1 cellular context compared by ENCODE assay signal in the genomic region with DNA sequence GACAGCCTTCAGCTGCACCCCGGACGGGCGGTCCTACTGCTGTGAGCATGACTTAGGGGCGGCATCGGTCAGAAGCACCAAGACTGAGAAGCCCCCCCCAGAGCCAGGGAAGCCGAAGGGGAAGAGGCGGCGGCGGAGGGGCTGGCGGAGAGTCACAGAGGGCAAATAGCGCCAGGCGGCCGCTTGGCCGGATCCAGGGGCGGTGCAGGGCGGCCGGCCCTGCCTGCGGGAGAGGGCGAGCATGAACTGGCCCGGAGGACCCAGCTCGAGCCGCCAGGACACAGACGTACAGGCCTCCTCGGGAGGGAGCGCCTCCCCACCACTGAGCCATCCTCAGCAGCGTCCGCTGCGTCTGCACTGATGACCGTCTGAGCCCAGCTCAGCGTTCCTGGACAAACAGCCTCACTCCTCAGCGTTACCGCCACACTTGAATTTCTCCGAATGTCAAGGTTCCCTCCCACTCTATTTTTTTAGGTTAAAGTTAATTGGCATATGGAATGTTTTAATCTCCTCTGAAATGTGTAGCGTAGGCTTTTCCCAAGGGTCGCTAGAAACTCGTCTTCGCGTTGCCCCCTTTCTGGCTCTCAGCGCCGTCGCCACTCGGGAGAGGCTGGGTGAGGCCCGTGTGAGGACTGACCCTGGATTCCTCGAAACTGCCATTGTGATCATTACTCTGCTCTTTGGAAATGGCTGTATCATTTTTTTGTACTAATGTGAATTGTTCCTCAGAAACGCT.
TF ChIP-seq lines count a peak whose summit lies in the region.

No MANE protein-coding gene starts in this region.

TF ChIP-seq in GM23338, 12 proteins besides CTCF, POLR2A, EP300 and RAD21 (continued from another document):
- TF ChIP-seq, protein P1, sequence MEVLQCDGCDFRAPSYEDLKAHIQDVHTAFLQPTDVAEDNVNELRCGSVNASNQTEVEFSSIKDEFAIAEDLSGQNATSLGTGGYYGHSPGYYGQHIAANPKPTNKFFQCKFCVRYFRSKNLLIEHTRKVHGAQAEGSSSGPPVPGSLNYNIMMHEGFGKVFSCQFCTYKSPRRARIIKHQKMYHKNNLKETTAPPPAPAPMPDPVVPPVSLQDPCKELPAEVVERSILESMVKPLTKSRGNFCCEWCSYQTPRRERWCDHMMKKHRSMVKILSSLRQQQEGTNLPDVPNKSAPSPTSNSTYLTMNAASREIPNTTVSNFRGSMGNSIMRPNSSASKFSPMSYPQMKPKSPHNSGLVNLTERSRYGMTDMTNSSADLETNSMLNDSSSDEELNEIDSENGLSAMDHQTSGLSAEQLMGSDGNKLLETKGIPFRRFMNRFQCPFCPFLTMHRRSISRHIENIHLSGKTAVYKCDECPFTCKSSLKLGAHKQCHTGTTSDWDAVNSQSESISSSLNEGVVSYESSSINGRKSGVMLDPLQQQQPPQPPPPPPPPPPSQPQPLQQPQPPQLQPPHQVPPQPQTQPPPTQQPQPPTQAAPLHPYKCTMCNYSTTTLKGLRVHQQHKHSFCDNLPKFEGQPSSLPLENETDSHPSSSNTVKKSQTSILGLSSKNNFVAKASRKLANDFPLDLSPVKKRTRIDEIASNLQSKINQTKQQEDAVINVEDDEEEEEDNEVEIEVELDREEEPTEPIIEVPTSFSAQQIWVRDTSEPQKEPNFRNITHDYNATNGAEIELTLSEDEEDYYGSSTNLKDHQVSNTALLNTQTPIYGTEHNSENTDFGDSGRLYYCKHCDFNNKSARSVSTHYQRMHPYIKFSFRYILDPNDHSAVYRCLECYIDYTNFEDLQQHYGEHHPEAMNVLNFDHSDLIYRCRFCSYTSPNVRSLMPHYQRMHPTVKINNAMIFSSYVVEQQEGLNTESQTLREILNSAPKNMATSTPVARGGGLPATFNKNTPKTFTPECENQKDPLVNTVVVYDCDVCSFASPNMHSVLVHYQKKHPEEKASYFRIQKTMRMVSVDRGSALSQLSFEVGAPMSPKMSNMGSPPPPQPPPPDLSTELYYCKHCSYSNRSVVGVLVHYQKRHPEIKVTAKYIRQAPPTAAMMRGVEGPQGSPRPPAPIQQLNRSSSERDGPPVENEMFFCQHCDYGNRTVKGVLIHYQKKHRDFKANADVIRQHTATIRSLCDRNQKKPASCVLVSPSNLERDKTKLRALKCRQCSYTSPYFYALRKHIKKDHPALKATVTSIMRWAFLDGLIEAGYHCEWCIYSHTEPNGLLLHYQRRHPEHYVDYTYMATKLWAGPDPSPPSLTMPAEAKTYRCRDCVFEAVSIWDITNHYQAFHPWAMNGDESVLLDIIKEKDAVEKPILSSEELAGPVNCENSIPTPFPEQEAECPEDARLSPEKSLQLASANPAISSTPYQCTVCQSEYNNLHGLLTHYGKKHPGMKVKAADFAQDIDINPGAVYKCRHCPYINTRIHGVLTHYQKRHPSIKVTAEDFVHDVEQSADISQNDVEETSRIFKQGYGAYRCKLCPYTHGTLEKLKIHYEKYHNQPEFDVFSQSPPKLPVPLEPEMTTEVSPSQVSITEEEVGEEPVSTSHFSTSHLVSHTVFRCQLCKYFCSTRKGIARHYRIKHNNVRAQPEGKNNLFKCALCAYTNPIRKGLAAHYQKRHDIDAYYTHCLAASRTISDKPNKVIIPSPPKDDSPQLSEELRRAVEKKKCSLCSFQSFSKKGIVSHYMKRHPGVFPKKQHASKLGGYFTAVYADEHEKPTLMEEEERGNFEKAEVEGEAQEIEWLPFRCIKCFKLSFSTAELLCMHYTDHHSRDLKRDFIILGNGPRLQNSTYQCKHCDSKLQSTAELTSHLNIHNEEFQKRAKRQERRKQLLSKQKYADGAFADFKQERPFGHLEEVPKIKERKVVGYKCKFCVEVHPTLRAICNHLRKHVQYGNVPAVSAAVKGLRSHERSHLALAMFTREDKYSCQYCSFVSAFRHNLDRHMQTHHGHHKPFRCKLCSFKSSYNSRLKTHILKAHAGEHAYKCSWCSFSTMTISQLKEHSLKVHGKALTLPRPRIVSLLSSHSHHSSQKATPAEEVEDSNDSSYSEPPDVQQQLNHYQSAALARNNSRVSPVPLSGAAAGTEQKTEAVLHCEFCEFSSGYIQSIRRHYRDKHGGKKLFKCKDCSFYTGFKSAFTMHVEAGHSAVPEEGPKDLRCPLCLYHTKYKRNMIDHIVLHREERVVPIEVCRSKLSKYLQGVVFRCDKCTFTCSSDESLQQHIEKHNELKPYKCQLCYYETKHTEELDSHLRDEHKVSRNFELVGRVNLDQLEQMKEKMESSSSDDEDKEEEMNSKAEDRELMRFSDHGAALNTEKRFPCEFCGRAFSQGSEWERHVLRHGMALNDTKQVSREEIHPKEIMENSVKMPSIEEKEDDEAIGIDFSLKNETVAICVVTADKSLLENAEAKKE (CRISPR knock-in tag; IDR thresholded peaks at IDR 0.05): no peak
- no peak for TF ChIP-seq JUNB (IDR thresholded peaks at IDR 0.05; ENCODE audit: unreplicated experiment)
- no peak for TF ChIP-seq EZH2 (IDR thresholded peaks at IDR 0.05; ENCODE audit: low read depth, unreplicated experiment)
- no peak for TF ChIP-seq POLR2AphosphoS5 (IDR thresholded peaks at IDR 0.05; ENCODE audit: low read depth)
